In genomic region chr11:61975638-61976419, GRCh38 we compare ENCODE assay signal across 17 cellular contexts. TPM values are rescaled to one million over a fixed set of nuclear protein-coding genes. Genes with fewer than 3 reads are reported as not detected.
A peak's percentile ranks its signal among the peaks of the same experiment; 100 is the strongest.
DNase-seq lines count a peak whose midpoint lies in the region; ATAC-seq, FAIRE-seq and TF ChIP-seq lines count a peak whose summit lies in the region.
"Had no signal": no experiment of that assay in that cellular context is flagged by ENCODE, and none has a peak within 500 bp of the region (broad histone marks: within the 10 kb centered on the region; RNA-seq: fewer than 3 reads in every experiment).

No MANE protein-coding gene starts in this region.

- peaks cover 40% of the 10 kb centered on the region for H3K4me1 Mint-ChIP-seq in astrocyte (ENCODE audit: low read depth, unreplicated experiment)

- no peak overlapping the region for H3K27ac Mint-ChIP-seq in astrocyte (ENCODE audit: unreplicated experiment)
- H3K27ac Mint-ChIP-seq: activated CD4-positive, alpha-beta T cell treated with anti-CD3 and anti-CD28 coated beads, Interleukin-2, amount 10 ng/mL, durations not matched to agents 7 days and 5 days; activated T-helper 2 cell treated with anti-CD3 and anti-CD28 coated beads, Interferon-gamma antibody, Interleukin-2, Interleukin-4, amounts not matched to agents 10 μg/mL and 5 μg/mL and 100 μg/mL, durations not matched to agents 14 hours and 24 hours and 36 hours had no signal

- H4K20me1 ChIP-seq in astrocyte (ENCODE audit: insufficient read depth, low read length) (no peaks in the 10 kb centered on the region), OCI-LY7 (ENCODE audit: insufficient read depth, low read length) (no peaks in the 10 kb centered on the region)

- H3K4me3 Mint-ChIP-seq in astrocyte (ENCODE audit: unreplicated experiment) = peak overlapping the region; percentile 54
- H3K4me3 Mint-ChIP-seq: activated CD4-positive, alpha-beta T cell treated with anti-CD3 and anti-CD28 coated beads, Interleukin-2, amount 10 ng/mL, durations not matched to agents 7 days and 5 days; T-helper 1 cell treated with Interleukin-12 subunit alpha and Interleukin-12 subunit beta and Interleukin-4 antibody, amounts not matched to agents 30 μg/mL and 1 μg/mL, for 36 hours had no signal

- H3K27me3 Mint-ChIP-seq in astrocyte (ENCODE audit: low read depth, unreplicated experiment) = peaks cover 18% of the 10 kb centered on the region
- H3K27me3 Mint-ChIP-seq: activated CD4-positive, alpha-beta T cell treated with anti-CD3 and anti-CD28 coated beads, Interleukin-2, amount 10 ng/mL, durations not matched to agents 7 days and 5 days; CD4-positive, CD25-positive, alpha-beta regulatory T cell had no signal

- H3K27ac ChIP-seq in astrocyte (ENCODE audit: low read depth, low read length) = no peak overlapping the region
- peak overlapping the region in 2 of 8 donors; percentile 8 to 47 for H3K27ac ChIP-seq in spleen
- no peak overlapping the region for H3K27ac ChIP-seq in OCI-LY7 (ENCODE audit: low read depth, low read length, poor library complexity, severe bottlenecking)

- intact Hi-C loops in spleen (cut with DNase I; ENCODE audit: low total_unique reads) = no loop called here
- intact Hi-C loops in OCI-LY7 (cut with micrococcal nuclease; ENCODE audit: unreplicated experiment) = no loop called here

- no peak overlapping the region for H3K9ac ChIP-seq in astrocyte (ENCODE audit: low read length)

- DNase-seq in D721Med (ENCODE audit: insufficient read length, low spot score) (peak; percentile 2), astrocyte (ENCODE audit: low read depth) (no peak), left lobe of liver (ENCODE audit: low spot score) (peak; percentile 62), spleen (peak; percentile 43), OCI-LY7 (ENCODE audit: low spot score) (no peak), anterior cingulate cortex (lab: John Stamatoyannopoulos, UW) (no peak), NOMO-1 (lab: John Stamatoyannopoulos, UW; ENCODE audit: unreplicated experiment in 2 of 2) (no peak), COLO829 (ENCODE audit: low spot score) (no peak)
- DNase-seq: activated CD4-positive, alpha-beta T cell treated with anti-CD3 and anti-CD28 coated beads, Interleukin-2, amount 10 ng/mL, durations not matched to agents 7 days and 5 days; CD4-positive, CD25-positive, alpha-beta regulatory T cell; MG63; midbrain; stimulated activated CD4-positive, alpha-beta T cell treated with anti-CD3 and anti-CD28 coated beads, Interleukin-4, amount 100 ng/mL, for 24 hours; stimulated activated naive CD4-positive, alpha-beta T cell had no signal

- H3K4me1 ChIP-seq in astrocyte (ENCODE audit: insufficient read depth, low read length) (peaks cover 27% of the 10 kb centered on the region), spleen (peaks cover 34 to 95% (median 69%) of the 10 kb centered on the region in 6 donors), OCI-LY7 (ENCODE audit: insufficient read depth, low read length, poor library complexity, severe bottlenecking) (peaks cover 24% of the 10 kb centered on the region)

- H3K9me3 Mint-ChIP-seq in astrocyte (ENCODE audit: unreplicated experiment) = no peaks in the 10 kb centered on the region
- H3K9me3 Mint-ChIP-seq: activated CD4-positive, alpha-beta T cell treated with anti-CD3 and anti-CD28 coated beads, Interleukin-2, amount 10 ng/mL, durations not matched to agents 7 days and 5 days; activated T-helper 2 cell treated with anti-CD3 and anti-CD28 coated beads, Interferon-gamma antibody, Interleukin-2, Interleukin-4, amounts not matched to agents 10 μg/mL and 5 μg/mL and 100 μg/mL, durations not matched to agents 14 hours and 24 hours and 36 hours; T-helper 1 cell treated with Interleukin-12 subunit alpha and Interleukin-12 subunit beta and Interleukin-4 antibody, amounts not matched to agents 30 μg/mL and 1 μg/mL, for 36 hours had no signal

- POLR2A ChIA-PET in OCI-LY7 (lab: Charles Lee) = no interaction called here

- H3K9me3 ChIP-seq in astrocyte (ENCODE audit: insufficient read depth, low read depth, low read length) = no peaks in the 10 kb centered on the region
- H3K9me3 ChIP-seq in spleen = no peaks in the 10 kb centered on the region
- H3K9me3 ChIP-seq in OCI-LY7 (ENCODE audit: low read length) = no peaks in the 10 kb centered on the region
- H3K9me3 ChIP-seq: MG63 had no signal

- H3K79me2 ChIP-seq in astrocyte (ENCODE audit: insufficient read depth, low read length) (no peaks in the 10 kb centered on the region), OCI-LY7 (ENCODE audit: insufficient read depth, low read depth, low read length) (no peaks in the 10 kb centered on the region)

- TF ChIP-seq POLR2A in spleen (IDR thresholded peaks at IDR 0.05) = no peak

- no peak overlapping the region for H2AFZ ChIP-seq in astrocyte (ENCODE audit: low read depth, low read length)
- no peak overlapping the region for H2AFZ ChIP-seq in OCI-LY7 (ENCODE audit: low read length)

- no peak overlapping the region for H3K4me3 ChIP-seq in astrocyte (ENCODE audit: insufficient read depth, low read depth, low read length)
- no peak overlapping the region for H3K4me3 ChIP-seq in spleen
- no peak overlapping the region for H3K4me3 ChIP-seq in OCI-LY7 (ENCODE audit: low read depth, low read length, poor library complexity, severe bottlenecking)
- H3K4me3 ChIP-seq: MG63 had no signal

- H3K9me2 ChIP-seq in OCI-LY7 (ENCODE audit: insufficient read depth, low read length) = no peaks in the 10 kb centered on the region

- FAIRE-seq in D721Med (lab: Jason Lieb, UNC) = no peak
- FAIRE-seq in astrocyte (lab: Jason Lieb, UNC) = no peak
- FAIRE-seq: bronchial epithelial cell had no signal

- H3K36me3 Mint-ChIP-seq in astrocyte (ENCODE audit: low read depth, unreplicated experiment) = no peaks in the 10 kb centered on the region

- TF ChIP-seq CTCF in D721Med (IDR thresholded peaks at IDR 0.05; ENCODE audit: insufficient read depth, missing control alignments) (no peak), astrocyte (IDR thresholded peaks at IDR 0.05; ENCODE audit: insufficient read depth, low read depth, low read length) (no peak), spleen (IDR thresholded peaks at IDR 0.05 in 8 of 11, conservative IDR thresholded peaks at IDR 0.05 in 3 of 11) (no peak), OCI-LY7 (conservative IDR thresholded peaks at IDR 0.05; ENCODE audit: low read length) (no peak)

- no peaks in the 10 kb centered on the region for H3K27me3 ChIP-seq in astrocyte (ENCODE audit: insufficient read depth, low read length)
- no peaks in the 10 kb centered on the region for H3K27me3 ChIP-seq in spleen (replicated peaks in 1 of 7)
- H3K27me3 ChIP-seq: MG63 had no signal

- peak; percentile 2 for ATAC-seq in left lobe of liver

- 76 to 88% (median 79%) methylated on average over 15 of the region's 15 CpGs for WGBS in spleen, 5 donors

- BruUV-seq in OCI-LY7 (replicated peaks; lab: Mats Ljungman, UMichigan) = no TSS peak

- no peaks in the 10 kb centered on the region for H3K36me3 ChIP-seq in astrocyte (ENCODE audit: insufficient read depth, low read length)
- no peaks in the 10 kb centered on the region for H3K36me3 ChIP-seq in spleen
- no peaks in the 10 kb centered on the region for H3K36me3 ChIP-seq in OCI-LY7 (ENCODE audit: insufficient read depth, low read length)
- H3K36me3 ChIP-seq: MG63 had no signal

- H3K4me2 ChIP-seq in astrocyte (ENCODE audit: low read length) (no peak overlapping the region), OCI-LY7 (ENCODE audit: low read length) (no peak overlapping the region)

- CTCF ChIA-PET in OCI-LY7 (lab: Charles Lee; ENCODE audit: unreplicated experiment) = no interaction called here

RNA-seq across cellular contexts. Expression of gene FTH1, which starts 8.4 kb away (rescaled TPM):
- total RNA-seq in astrocyte = 2,052 and 2,092 TPM in 2 replicates
- 938 TPM for total RNA-seq in left lobe of liver
- total RNA-seq in spleen = 1,000 to 10,000 TPM; 1,915 to 2,864 (median 2,469) TPM
- polyA plus RNA-seq in spleen = 1,000 to 10,000 TPM; 2,005 to 3,321 (median 2,533) TPM
- total RNA-seq in OCI-LY7 (2014; rRNA removed; shearing (Covaris generic)) = 143 and 153 TPM in 2 replicates
- 185 and 245 TPM in 2 replicates for total RNA-seq in OCI-LY7 (2022)

RNA-seq across cellular contexts. Expression of gene BEST1, which starts 25.7 kb away (rescaled TPM):
- 0.60 and 0.66 TPM in 2 replicates for total RNA-seq in astrocyte
- total RNA-seq in left lobe of liver = 0.63 TPM
- 10 to 100 TPM in 5 of 7 donors, 1 to 10 TPM in 2; 6.8 to 20.4 (median 12.3) TPM for total RNA-seq in spleen
- 1 to 10 TPM; 2.6 to 4.3 (median 3.0) TPM for polyA plus RNA-seq in spleen
- 1.5 and 3.1 TPM in 2 replicates for total RNA-seq in OCI-LY7 (2014; rRNA removed; shearing (Covaris generic))
- total RNA-seq in OCI-LY7 (2022) = 1.9 and 3.3 TPM in 2 replicates
- total RNA-seq: activated CD4-positive, alpha-beta T cell treated with anti-CD3 and anti-CD28 coated beads, Interleukin-2, amount 10 ng/mL, durations not matched to agents 7 days and 5 days; activated T-helper 2 cell treated with anti-CD3 and anti-CD28 coated beads, Interferon-gamma antibody, Interleukin-2, Interleukin-4, amounts not matched to agents 10 μg/mL and 5 μg/mL and 100 μg/mL, durations not matched to agents 14 hours and 24 hours and 36 hours had no signal

RNA-seq across cellular contexts. Expression of gene RAB3IL1, which starts 58.5 kb away (rescaled TPM):
- total RNA-seq in astrocyte (0.91 and 1.7 TPM in 2 replicates), left lobe of liver (4.0 TPM), spleen (10 to 100 TPM; 34.3 to 57.1 (median 39.5) TPM), OCI-LY7 (2022) (not detected in 2 replicates)
- 10 to 100 TPM in 2 of 3 donors, 1 to 10 TPM in 1; 6.5 to 17.6 (median 14.1) TPM for polyA plus RNA-seq in spleen
- not detected in 2 replicates for total RNA-seq in OCI-LY7 (2014; rRNA removed; shearing (Covaris generic))
- total RNA-seq: activated CD4-positive, alpha-beta T cell treated with anti-CD3 and anti-CD28 coated beads, Interleukin-2, amount 10 ng/mL, durations not matched to agents 7 days and 5 days; activated T-helper 2 cell treated with anti-CD3 and anti-CD28 coated beads, Interferon-gamma antibody, Interleukin-2, Interleukin-4, amounts not matched to agents 10 μg/mL and 5 μg/mL and 100 μg/mL, durations not matched to agents 14 hours and 24 hours and 36 hours; CD4-positive, CD25-positive, alpha-beta regulatory T cell had no signal
- polyA plus RNA-seq: CD4-positive, CD25-positive, alpha-beta regulatory T cell had no signal

Comparison
In these comparisons a context has a peak if more than half of its experiments do, and no peak if none do; other contexts are left out.
1. DNase-seq: peak in D721Med (single experiment), left lobe of liver (single experiment) and spleen (single experiment); none in astrocyte (single experiment), OCI-LY7 (single experiment), anterior cingulate cortex (0 of 58), NOMO-1 (0 of 2) and COLO829 (single experiment).